ENCODE assay signal across 18 cellular contexts in genomic region chr1:19786988-19787423, GRCh38. TPM values are rescaled to one million over a fixed set of nuclear protein-coding genes. Genes with fewer than 3 reads are reported as not detected.
DNase-seq lines count a peak whose midpoint lies in the region; ATAC-seq and TF ChIP-seq lines count a peak whose summit lies in the region.
"Had no signal": no experiment of that assay in that cellular context is flagged by ENCODE, and none has a peak within 500 bp of the region (broad histone marks: within the 10 kb centered on the region; RNA-seq: fewer than 3 reads in every experiment).

No MANE protein-coding gene starts in this region.

- BruUV-seq in Caco-2 (replicated peaks; lab: Mats Ljungman, UMichigan) = no TSS peak

- H3K4me3 ChIP-seq in Caco-2 (ENCODE audit: low read depth, low read length) (no peak overlapping the region), LNCaP clone FGC (ENCODE audit: low read depth, low read length) (no peak overlapping the region)
- H3K4me3 ChIP-seq: psoas muscle had no signal

- DNase-seq in Caco-2 (peak; percentile 49 to 62), LNCaP clone FGC (ENCODE audit: low read depth) (peak; percentile 50), foreskin keratinocyte (no peak), HEK293T (ENCODE audit: extremely low spot score) (no peak)
- no peak for DNase-seq in stimulated activated naive CD4-positive, alpha-beta T cell (lab: John Stamatoyannopoulos, UW)
- DNase-seq in activated CD8-positive, alpha-beta memory T cell treated with anti-CD3 and anti-CD28 coated beads, Interleukin-2, amount 50 U/mL, for 4 hours = no peak
- DNase-seq: activated CD4-positive, alpha-beta memory T cell treated with anti-CD3 and anti-CD28 coated beads, Interleukin-2, amount 10 ng/mL, durations not matched to agents 7 days and 5 days; foreskin fibroblast; NCI-H1417 treated with DMSO at 0.1 percent for 48 hours; NCI-H446 treated with DMSO at 0.1 percent for 48 hours; psoas muscle; stimulated activated naive CD8-positive, alpha-beta T cell treated with anti-CD3 and anti-CD28 coated beads, Interleukin-15, amount 100 ng/mL, for 72 hours had no signal

- H3K9me3 Mint-ChIP-seq in Caco-2 (ENCODE audit: unreplicated experiment) (no peaks in the 10 kb centered on the region), nephron (no peaks in the 10 kb centered on the region)
- H3K9me3 Mint-ChIP-seq: activated CD4-positive, alpha-beta memory T cell treated with anti-CD3 and anti-CD28 coated beads, Interleukin-2, amount 10 ng/mL, durations not matched to agents 7 days and 5 days; activated T-helper 1 cell treated with anti-CD3 and anti-CD28 coated beads, Interleukin-12 subunit alpha, Interleukin-12 subunit beta, Interleukin-2, Interleukin-4 antibody, amounts not matched to agents 30 ng/mL and 10 ng/mL and 1 ng/mL, durations not matched to agents 14 hours and 24 hours and 36 hours; central memory CD8-positive, alpha-beta T cell; stimulated activated naive CD8-positive, alpha-beta T cell treated with anti-CD3 and anti-CD28 coated beads, Interleukin-15, amount 100 ng/mL, for 72 hours had no signal

- H3K36me3 ChIP-seq in Caco-2 (ENCODE audit: control insufficient read depth, insufficient read depth, low read length) = no peaks in the 10 kb centered on the region

- no peak overlapping the region for H3K27ac ChIP-seq in foreskin keratinocyte
- H3K27ac ChIP-seq: psoas muscle had no signal

- H3K27ac Mint-ChIP-seq in Caco-2 (ENCODE audit: unreplicated experiment) (no peak overlapping the region), nephron (peak overlapping the region in 2 of 3 experiments; percentile 9 to 41)
- H3K27ac Mint-ChIP-seq: activated CD4-positive, alpha-beta memory T cell treated with anti-CD3 and anti-CD28 coated beads, Interleukin-2, amount 10 ng/mL, durations not matched to agents 7 days and 5 days; activated T-helper 1 cell treated with anti-CD3 and anti-CD28 coated beads, Interleukin-12 subunit alpha, Interleukin-12 subunit beta, Interleukin-2, Interleukin-4 antibody, amounts not matched to agents 30 ng/mL and 10 ng/mL and 1 ng/mL, durations not matched to agents 14 hours and 24 hours and 36 hours had no signal

- CTCF ChIA-PET in Caco-2 (lab: Charles Lee) = interaction anchor here (0.5 kb wide), 1 partner anchor 134 kb away, joined by 6 read pairs; no protein-coding TSS in a partner anchor
- CTCF ChIA-PET in HEK293T (lab: Yijun Ruan, JAX) = no interaction called here

- POLR2A ChIA-PET in Caco-2 (lab: Charles Lee) (interaction anchor here (0.5 kb wide), 1 partner anchor 79 kb away, joined by 3 read pairs; no protein-coding TSS in a partner anchor), HEK293T (lab: Yijun Ruan, JAX) (no interaction called here)

- ATAC-seq in foreskin keratinocyte (peak; percentile 18), HG02642 (IDR thresholded peaks at IDR 0.05; ENCODE audit: poor library complexity, unreplicated experiment) (no peak)
- ATAC-seq: psoas muscle; stimulated activated naive CD8-positive, alpha-beta T cell treated with anti-CD3 and anti-CD28 coated beads, Interleukin-15, amount 100 ng/mL, for 72 hours had no signal

- no peaks in the 10 kb centered on the region for H3K27me3 ChIP-seq in Caco-2 (replicated peaks; ENCODE audit: control insufficient read depth, insufficient read depth, low read length)
- H3K27me3 ChIP-seq in foreskin keratinocyte = no peaks in the 10 kb centered on the region

- H3K4me1 Mint-ChIP-seq in Caco-2 (ENCODE audit: low read depth, unreplicated experiment) = no peaks in the 10 kb centered on the region
- no peaks in the 10 kb centered on the region for H3K4me1 Mint-ChIP-seq in nephron

- H3K9me3 ChIP-seq in Caco-2 = no peaks in the 10 kb centered on the region
- H3K9me3 ChIP-seq: psoas muscle had no signal

- H3K36me3 Mint-ChIP-seq in Caco-2 (ENCODE audit: insufficient read depth, unreplicated experiment) = no peaks in the 10 kb centered on the region
- H3K36me3 Mint-ChIP-seq in nephron (ENCODE audit: low read depth) = peaks cover 13% of the 10 kb centered on the region

- H3K4me1 ChIP-seq in Caco-2 (peaks cover 8% of the 10 kb centered on the region; the same call in 1 of the 2 replicates), foreskin keratinocyte (no peaks in the 10 kb centered on the region)

- no peaks in the 10 kb centered on the region for H3K27me3 Mint-ChIP-seq in Caco-2 (ENCODE audit: insufficient read depth, unreplicated experiment)
- H3K27me3 Mint-ChIP-seq in nephron (ENCODE audit: low read depth) = no peaks in the 10 kb centered on the region
- H3K27me3 Mint-ChIP-seq: activated CD4-positive, alpha-beta memory T cell treated with anti-CD3 and anti-CD28 coated beads, Interleukin-2, amount 10 ng/mL, durations not matched to agents 7 days and 5 days; central memory CD8-positive, alpha-beta T cell; stimulated activated naive CD8-positive, alpha-beta T cell treated with anti-CD3 and anti-CD28 coated beads, Interleukin-15, amount 100 ng/mL, for 72 hours had no signal

- H3K4me3 Mint-ChIP-seq in Caco-2 (ENCODE audit: unreplicated experiment) (no peak overlapping the region), nephron (no peak overlapping the region)
- H3K4me3 Mint-ChIP-seq: activated CD4-positive, alpha-beta memory T cell treated with anti-CD3 and anti-CD28 coated beads, Interleukin-2, amount 10 ng/mL, durations not matched to agents 7 days and 5 days; central memory CD8-positive, alpha-beta T cell; stimulated activated naive CD8-positive, alpha-beta T cell treated with anti-CD3 and anti-CD28 coated beads, Interleukin-15, amount 100 ng/mL, for 72 hours had no signal

- intact Hi-C loops in Caco-2 (cut with micrococcal nuclease; ENCODE audit: unreplicated experiment) = no loop called here

- TF ChIP-seq CTCF in Caco-2 (IDR thresholded peaks at IDR 0.05; ENCODE audit: insufficient read depth in 1 of 2, low read depth in 1 of 2, low read length in 1 of 2, severe bottlenecking in 1 of 2, unreplicated experiment in 1 of 2) = no peak
- TF ChIP-seq CTCF in LNCaP clone FGC (IDR thresholded peaks at IDR 0.05; ENCODE audit: control insufficient read depth, extremely low read depth, insufficient read depth) = no peak
- TF ChIP-seq CTCF in foreskin keratinocyte (conservative IDR thresholded peaks at IDR 0.05) = no peak
- no peak for TF ChIP-seq CTCF in nephron (IDR thresholded peaks at IDR 0.05; ENCODE audit: unreplicated experiment in 3 of 3)

TF ChIP-seq in HEK293T, 16 proteins besides CTCF, POLR2A, EP300 and RAD21:
- TF ChIP-seq SP1 (IDR thresholded peaks at IDR 0.05) = no peak
- TF ChIP-seq FOXK2 (IDR thresholded peaks at IDR 0.05) = no peak
- TF ChIP-seq TARDBP (IDR thresholded peaks at IDR 0.05) = no peak
- no peak for TF ChIP-seq ELF4 (IDR thresholded peaks at IDR 0.05)
- TF ChIP-seq ZNF384 (IDR thresholded peaks at IDR 0.05) = no peak
- TF ChIP-seq ARNT (IDR thresholded peaks at IDR 0.05) = no peak
- no peak for TF ChIP-seq NFRKB (IDR thresholded peaks at IDR 0.05)
- no peak for TF ChIP-seq BHLHE40 (IDR thresholded peaks at IDR 0.05; ENCODE audit: borderline replicate concordance)
- no peak for TF ChIP-seq L3MBTL2 (conservative IDR thresholded peaks at IDR 0.05)
- TF ChIP-seq SUZ12 (IDR thresholded peaks at IDR 0.05) = no peak
- no peak for TF ChIP-seq FOXM1 (IDR thresholded peaks at IDR 0.05; ENCODE audit: borderline replicate concordance)

RNA-seq across cellular contexts. Expression of gene TMCO4, which starts 12.7 kb away (rescaled TPM):
- 12.1 and 15.1 TPM in 2 replicates for total RNA-seq in Caco-2 (2022)
- total RNA-seq in foreskin keratinocyte = 10.8 and 12.2 TPM in 2 replicates
- 9.7 and 10.5 TPM in 2 replicates for polyA plus RNA-seq in foreskin keratinocyte

RNA-seq across cellular contexts. Expression of gene RNF186, which starts 28.1 kb away (rescaled TPM):
- not detected in 2 replicates for total RNA-seq in Caco-2 (2022)
- total RNA-seq in foreskin keratinocyte = not detected in 2 replicates
- polyA plus RNA-seq in foreskin keratinocyte = not detected in 2 replicates
- total RNA-seq: activated CD4-positive, alpha-beta memory T cell treated with anti-CD3 and anti-CD28 coated beads, Interleukin-2, amount 10 ng/mL, durations not matched to agents 7 days and 5 days; activated T-helper 1 cell treated with anti-CD3 and anti-CD28 coated beads, Interleukin-12 subunit alpha, Interleukin-12 subunit beta, Interleukin-2, Interleukin-4 antibody, amounts not matched to agents 30 ng/mL and 10 ng/mL and 1 ng/mL, durations not matched to agents 14 hours and 24 hours and 36 hours; LHCN-M2; mononuclear cell; psoas muscle had no signal

Comparison
In these comparisons a context has a peak if more than half of its experiments do, and no peak if none do; other contexts are left out.
1. DNase-seq: peak in Caco-2 (2 of 2) and LNCaP clone FGC (single experiment); none in foreskin keratinocyte (0 of 2), stimulated activated naive CD4-positive, alpha-beta T cell (0 of 6), activated CD8-positive, alpha-beta memory T cell treated with anti-CD3 and anti-CD28 coated beads, Interleukin-2, amount 50 U/mL, for 4 hours (single experiment) and HEK293T (single experiment).